Comparison of ENCODE assay signal across 18 cellular contexts in the genomic region with DNA sequence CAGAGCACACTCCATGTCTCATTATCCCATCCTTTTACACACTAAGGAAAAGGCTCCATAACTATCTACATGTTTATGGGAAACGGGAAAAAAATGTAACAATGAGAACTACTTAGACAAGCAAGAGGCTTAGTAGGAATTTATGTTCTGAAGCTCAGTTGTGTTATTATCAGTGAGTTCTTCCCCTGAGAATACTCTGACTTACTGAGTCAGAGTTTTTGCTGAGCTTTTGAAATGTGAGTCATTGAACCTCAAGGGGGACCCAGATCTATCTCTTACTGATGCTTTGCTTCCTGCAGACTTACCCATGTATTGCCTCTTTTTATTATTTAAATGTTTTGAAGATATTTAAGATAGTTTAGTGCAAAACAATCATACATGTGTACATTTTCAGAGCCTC. TPM values are rescaled to one million over a fixed set of nuclear protein-coding genes. Genes with fewer than 3 reads are reported as not detected.
A peak's percentile ranks its signal among the peaks of the same experiment; 100 is the strongest.
DNase-seq lines count a peak whose midpoint lies in the region; ATAC-seq and TF ChIP-seq lines count a peak whose summit lies in the region.
"Had no signal": no experiment of that assay in that cellular context is flagged by ENCODE, and none has a peak within 500 bp of the region (broad histone marks: within the 10 kb centered on the region; RNA-seq: fewer than 3 reads in every experiment).

No MANE protein-coding gene starts in this region.

- no peaks in the 10 kb centered on the region for H3K36me3 ChIP-seq in hepatocyte (replicated peaks; ENCODE audit: insufficient read depth, low read depth)
- H3K36me3 ChIP-seq: pancreas had no signal

- no peak for TF ChIP-seq CTCF in AG09309 (IDR thresholded peaks at IDR 0.05; ENCODE audit: control insufficient read depth, insufficient read depth, low read depth, low read length, missing control alignments)
- TF ChIP-seq CTCF in hepatocyte (IDR thresholded peaks at IDR 0.05; ENCODE audit: poor library complexity), result no peak

- no peak overlapping the region for H3K4me3 ChIP-seq in AG09309 (ENCODE audit: control insufficient read depth, low read depth, low read length)
- no peak overlapping the region for H3K4me3 ChIP-seq in hepatocyte
- H3K4me3 ChIP-seq: pancreas had no signal

- no peaks in the 10 kb centered on the region for H3K4me1 ChIP-seq in hepatocyte (ENCODE audit: insufficient read depth)
- H3K4me1 ChIP-seq: pancreas had no signal

- no peak overlapping the region for H3K4me2 ChIP-seq in hepatocyte

- H4K20me1 ChIP-seq in hepatocyte (ENCODE audit: insufficient read depth, poor library complexity, severe bottlenecking), result no peaks in the 10 kb centered on the region

- H3K9me2 ChIP-seq in hepatocyte (replicated peaks; ENCODE audit: insufficient read depth), result no peaks in the 10 kb centered on the region

- H2AFZ ChIP-seq in hepatocyte, result no peak overlapping the region

- peak; percentile 76 for ATAC-seq in HG03060 (IDR thresholded peaks at IDR 0.05; ENCODE audit: low read depth, unreplicated experiment)
- no peak for ATAC-seq in HG03521 (IDR thresholded peaks at IDR 0.05; ENCODE audit: unreplicated experiment)
- ATAC-seq in HG03039 (IDR thresholded peaks at IDR 0.05; ENCODE audit: unreplicated experiment), result no peak
- ATAC-seq: pancreas; stimulated activated naive CD8-positive, alpha-beta T cell treated with anti-CD3 and anti-CD28 coated beads, Interleukin-15, Interleukin-2, amounts not matched to agents 100 U/mL and 50 U/mL, for 24 hours had no signal

- DNase-seq in AG09309 (ENCODE audit: low read depth) (peak; percentile 46), amniotic epithelial cell (ENCODE audit: low read depth) (peak; percentile 68), hepatocyte (ENCODE audit: low spot score) (peak; percentile 7), NOMO-1 treated with dmso at 0.1 percent for 144 hours (lab: John Stamatoyannopoulos, UW; ENCODE audit: unreplicated experiment) (no peak), amygdala (lab: John Stamatoyannopoulos, UW) (no peak)
- DNase-seq: activated naive CD4-positive, alpha-beta T cell treated with anti-CD3 and anti-CD28 coated beads for 36 hours; NCI-H1930; pancreas; stimulated activated CD4-positive, alpha-beta T cell treated with anti-CD3 and anti-CD28 coated beads, Interleukin-2, amount 100 ng/mL, for 48 hours; stimulated activated naive CD8-positive, alpha-beta T cell treated with anti-CD3 and anti-CD28 coated beads, Interleukin-15, Interleukin-2, amounts not matched to agents 100 U/mL and 50 U/mL, for 24 hours; T-helper 9 cell had no signal

- no peak overlapping the region for H3K27ac ChIP-seq in hepatocyte
- H3K27ac ChIP-seq: pancreas had no signal

- no peaks in the 10 kb centered on the region for H3K9me3 ChIP-seq in hepatocyte (ENCODE audit: low read depth)
- H3K9me3 ChIP-seq: pancreas had no signal

- no peaks in the 10 kb centered on the region for H3K79me2 ChIP-seq in hepatocyte

- no peaks in the 10 kb centered on the region for H3K27me3 ChIP-seq in hepatocyte
- H3K27me3 ChIP-seq: pancreas had no signal

- WGBS in hepatocyte (ENCODE audit: low lambda C conversion rate, missing lambda C conversion rate), result 53% methylated on average over 1 of the region's 1 CpG

RNA-seq across cellular contexts. Expression of gene CFHR5, which starts 20.1 kb away (rescaled TPM):
- 0.56 and 0.77 TPM in 2 replicates for total RNA-seq in hepatocyte
- 0.36 TPM in 1 of 2 replicates, not detected in the other for polyA plus RNA-seq in hepatocyte
- total RNA-seq: activated CD8-positive, alpha-beta memory T cell treated with anti-CD3 and anti-CD28 coated beads for 36 hours; activated naive CD4-positive, alpha-beta T cell treated with anti-CD3 and anti-CD28 coated beads for 36 hours; mesenteric fat pad had no signal
- polyA plus RNA-seq: CD14-positive monocyte, IgD-negative memory B cell, pancreas had no signal

RNA-seq across cellular contexts. Expression of gene CFHR2, which starts 53.9 kb away (rescaled TPM):
- 16.9 and 35.6 TPM in 2 replicates for total RNA-seq in hepatocyte
- 6.8 and 9.6 TPM in 2 replicates for polyA plus RNA-seq in hepatocyte
- total RNA-seq: activated CD8-positive, alpha-beta memory T cell treated with anti-CD3 and anti-CD28 coated beads for 36 hours; activated naive CD4-positive, alpha-beta T cell treated with anti-CD3 and anti-CD28 coated beads for 36 hours; mesenteric fat pad had no signal
- polyA plus RNA-seq: CD14-positive monocyte, IgD-negative memory B cell, pancreas had no signal

Comparison
In these comparisons a context has a peak if more than half of its experiments do, and no peak if none do; other contexts are left out.
1. DNase-seq: peak in AG09309 (single experiment), amniotic epithelial cell (single experiment) and hepatocyte (single experiment); none in NOMO-1 treated with dmso at 0.1 percent for 144 hours (single experiment) and amygdala (0 of 56).